ENCODE assay signal across 20 cellular contexts in genomic region chr9:438961-439768, GRCh38.
A peak's percentile ranks its signal among the peaks of the same experiment; 100 is the strongest.
DNase-seq lines count a peak whose midpoint lies in the region; ATAC-seq and TF ChIP-seq lines count a peak whose summit lies in the region.
"Had no signal": no experiment of that assay in that cellular context is flagged by ENCODE, and none has a peak within 500 bp of the region (broad histone marks: within the 10 kb centered on the region; RNA-seq: fewer than 3 reads in every experiment).

No MANE protein-coding gene starts in this region.

- peaks cover 0 to 15% (median 5%) of the 10 kb centered on the region in 4 donors for H3K4me1 ChIP-seq in stomach

- TF ChIP-seq POLR2A in NB4 (IDR thresholded peaks at IDR 0.05; ENCODE audit: extremely low read depth, insufficient read length) = no peak
- no peak for TF ChIP-seq POLR2A in stomach (IDR thresholded peaks at IDR 0.05)

- H3K4me3 Mint-ChIP-seq in effector memory CD8-positive, alpha-beta T cell = no peak overlapping the region
- H3K4me3 Mint-ChIP-seq: CD4-positive, alpha-beta T cell; neural crest cell had no signal

- H3K4me1 Mint-ChIP-seq in effector memory CD8-positive, alpha-beta T cell (ENCODE audit: low read depth in 2 of 2) = no peaks in the 10 kb centered on the region
- H3K4me1 Mint-ChIP-seq: neural crest cell had no signal

- no peak for TF ChIP-seq EP300 in stomach (IDR thresholded peaks at IDR 0.05)

- peaks cover 93% of the 10 kb centered on the region for H3K36me3 Mint-ChIP-seq in effector memory CD8-positive, alpha-beta T cell (ENCODE audit: insufficient read depth)

- no peaks in the 10 kb centered on the region for H3K27me3 ChIP-seq in stomach
- H3K27me3 ChIP-seq: cardiac muscle cell had no signal

- peak overlapping the region in 3 of 5 donors; percentile 23 to 77 (median 42) for H3K27ac ChIP-seq in stomach
- H3K27ac ChIP-seq: cardiac muscle cell, VCaP had no signal

- TF ChIP-seq CTCF in NB4 (IDR thresholded peaks at IDR 0.05; ENCODE audit: low read depth, low read length) (no peak), stomach (IDR thresholded peaks at IDR 0.05) (no peak)

- no peaks in the 10 kb centered on the region for H3K9me3 ChIP-seq in stomach

- H3K27ac Mint-ChIP-seq in effector memory CD8-positive, alpha-beta T cell = peak overlapping the region; percentile 41 to 79
- H3K27ac Mint-ChIP-seq: CD4-positive, alpha-beta T cell had no signal

- H3K27me3 Mint-ChIP-seq in effector memory CD8-positive, alpha-beta T cell = no peaks in the 10 kb centered on the region
- H3K27me3 Mint-ChIP-seq: CD4-positive, alpha-beta T cell had no signal

- DNase-seq in NB4 (ENCODE audit: low read depth) = peak; percentile 64
- no peak for DNase-seq in effector memory CD8-positive, alpha-beta T cell
- no peak for DNase-seq in left lobe of liver (ENCODE audit: low spot score)
- DNase-seq in stomach = no peak
- DNase-seq in DMS79 (lab: John Stamatoyannopoulos, UW) = no peak
- DNase-seq: activated T-cell treated with anti-CD3 and anti-CD28 coated beads, Interleukin-2, amount 50 U/mL, for 48 hours; CD4-positive, alpha-beta T cell; GF-D8; NCI-H1105 treated with DMSO at 0.1 percent for 48 hours; NCI-H524 treated with DMSO at 0.1 percent for 48 hours; SHP77; stimulated activated CD4-positive, alpha-beta T cell treated with anti-CD3 and anti-CD28 coated beads, Interleukin-15, amount 100 ng/mL, for 24 hours; stimulated activated CD8-positive, alpha-beta memory T cell treated with anti-CD3 and anti-CD28 coated beads, Interleukin-4, amount 100 ng/mL, for 48 hours had no signal

- H3K4me3 ChIP-seq in NB4 (ENCODE audit: low read depth, low read length) (no peak overlapping the region), stomach (no peak overlapping the region)
- H3K4me3 ChIP-seq: cardiac muscle cell had no signal

- ATAC-seq in effector memory CD8-positive, alpha-beta T cell (replicated peaks) = no peak
- ATAC-seq in left lobe of liver = peak; percentile 36
- no peak for ATAC-seq in HG03095 (IDR thresholded peaks at IDR 0.05; ENCODE audit: unreplicated experiment)
- no peak for ATAC-seq in GM18870 (IDR thresholded peaks at IDR 0.05; ENCODE audit: unreplicated experiment)
- no peak for ATAC-seq in activated CD4-positive, CD25-positive, alpha-beta regulatory T cell treated with anti-CD3 and anti-CD28 coated beads, Interleukin-2, amount 50 U/mL, for 24 hours
- ATAC-seq: HCT116 had no signal

- WGBS in stomach, 5 donors = 83 to 90% (median 89%) methylated on average over 19 to 20 of the region's 20 CpGs

- peaks cover 0 to 72% (median 41%) of the 10 kb centered on the region in 4 donors for H3K36me3 ChIP-seq in stomach
- H3K36me3 ChIP-seq: cardiac muscle cell had no signal

- intact Hi-C loops in stomach (cut with DNase I; ENCODE audit: low total_unique reads) = no loop called here

- H3K9me3 Mint-ChIP-seq in effector memory CD8-positive, alpha-beta T cell = no peaks in the 10 kb centered on the region
- H3K9me3 Mint-ChIP-seq: CD4-positive, alpha-beta T cell had no signal
